Comparison of ENCODE assay signal across 8 cellular contexts in genomic region chr3:195250473-195251251, GRCh38. TPM values are rescaled to one million over a fixed set of nuclear protein-coding genes. Genes with fewer than 3 reads are reported as not detected.
DNase-seq lines count a peak whose midpoint lies in the region; ATAC-seq and TF ChIP-seq lines count a peak whose summit lies in the region.

No MANE protein-coding gene starts in this region.

- intact Hi-C loops in ascending aorta (cut with DNase I), result no loop called here
- intact Hi-C loops in PC-3 (cut with micrococcal nuclease), result loop anchor here (10.0 kb wide), 1 partner anchor 96 kb away; no protein-coding TSS in a partner anchor

- H2AFZ ChIP-seq in PC-3 (ENCODE audit: low read length), result no peak overlapping the region

- no peaks in the 10 kb centered on the region for H3K9me3 Mint-ChIP-seq in HFFc6
- no peaks in the 10 kb centered on the region for H3K9me3 Mint-ChIP-seq in activated CD8-positive, alpha-beta T cell treated with anti-CD3 and anti-CD28 coated beads, Interleukin-2, amount 10 ng/mL, durations not matched to agents 7 days and 5 days (ENCODE audit: insufficient read depth)

- no peaks in the 10 kb centered on the region; the same call in none of the 2 replicates for H3K9me3 ChIP-seq in AG04450 (ENCODE audit: control insufficient read depth, insufficient read depth, low read length)
- H3K9me3 ChIP-seq in ascending aorta, result no peaks in the 10 kb centered on the region
- no peaks in the 10 kb centered on the region for H3K9me3 ChIP-seq in PC-3 (ENCODE audit: low read length)

- no peak overlapping the region for H3K4me3 Mint-ChIP-seq in HFFc6
- H3K4me3 Mint-ChIP-seq in activated CD8-positive, alpha-beta T cell treated with anti-CD3 and anti-CD28 coated beads, Interleukin-2, amount 10 ng/mL, durations not matched to agents 7 days and 5 days, result no peak overlapping the region

- no peaks in the 10 kb centered on the region for H3F3A ChIP-seq in PC-3 (ENCODE audit: low read length, unreplicated experiment)

- no peak overlapping the region for H3K4me2 ChIP-seq in PC-3 (ENCODE audit: low read length)

- no peak overlapping the region for H3K4me3 ChIP-seq in AG04450 (ENCODE audit: low read depth, low read length)
- no peak overlapping the region for H3K4me3 ChIP-seq in ascending aorta
- no peak overlapping the region for H3K4me3 ChIP-seq in PC-3 (ENCODE audit: low read length)

- H3K27me3 Mint-ChIP-seq in HFFc6 (ENCODE audit: insufficient read depth), result no peaks in the 10 kb centered on the region; the same call in 1 of the 2 replicates
- no peaks in the 10 kb centered on the region for H3K27me3 Mint-ChIP-seq in activated CD8-positive, alpha-beta T cell treated with anti-CD3 and anti-CD28 coated beads, Interleukin-2, amount 10 ng/mL, durations not matched to agents 7 days and 5 days (ENCODE audit: low read depth)

- no peaks in the 10 kb centered on the region for H3K9me2 ChIP-seq in PC-3 (replicated peaks; ENCODE audit: low read length)

- no peaks in the 10 kb centered on the region for H3K36me3 ChIP-seq in ascending aorta
- no peaks in the 10 kb centered on the region for H3K36me3 ChIP-seq in PC-3 (ENCODE audit: low read depth, low read length)

- H3K36me3 Mint-ChIP-seq in HFFc6 (ENCODE audit: low read depth), result peaks cover 8% of the 10 kb centered on the region
- no peaks in the 10 kb centered on the region for H3K36me3 Mint-ChIP-seq in activated CD8-positive, alpha-beta T cell treated with anti-CD3 and anti-CD28 coated beads, Interleukin-2, amount 10 ng/mL, durations not matched to agents 7 days and 5 days (ENCODE audit: low read depth)

- H3K27ac ChIP-seq in AG04450 (ENCODE audit: low read depth, low read length), result no peak overlapping the region
- H3K27ac ChIP-seq in ascending aorta, result no peak overlapping the region
- no peak overlapping the region for H3K27ac ChIP-seq in PC-3 (ENCODE audit: low read length)

- no peaks in the 10 kb centered on the region for H3K4me1 ChIP-seq in ascending aorta
- no peaks in the 10 kb centered on the region for H3K4me1 ChIP-seq in PC-3 (ENCODE audit: insufficient read depth, low read length)

- peak; percentile 27; the same call in 1 of the 2 replicates for TF ChIP-seq CTCF in AG04450 (IDR thresholded peaks at IDR 0.05; ENCODE audit: low read depth, low read length)
- peak; percentile 45; the same call in 1 of the 2 replicates for TF ChIP-seq CTCF in HFFc6 (IDR thresholded peaks at IDR 0.05)
- TF ChIP-seq CTCF in ascending aorta (IDR thresholded peaks at IDR 0.05), result no peak
- no peak for TF ChIP-seq CTCF in PC-3 (conservative IDR thresholded peaks at IDR 0.05; ENCODE audit: low read depth, low read length)
- no peak for TF ChIP-seq CTCF in omental fat pad (IDR thresholded peaks at IDR 0.05)

- no peak overlapping the region for H3K27ac Mint-ChIP-seq in HFFc6
- no peak overlapping the region for H3K27ac Mint-ChIP-seq in activated CD8-positive, alpha-beta T cell treated with anti-CD3 and anti-CD28 coated beads, Interleukin-2, amount 10 ng/mL, durations not matched to agents 7 days and 5 days

- POLR2A ChIA-PET in AG04450 (lab: Yijun Ruan, JAX), result no interaction called here
- POLR2A ChIA-PET in activated CD8-positive, alpha-beta T cell treated with anti-CD3 and anti-CD28 coated beads, Interleukin-2, amount 10 ng/mL, durations not matched to agents 7 days and 5 days (lab: Charles Lee), result no interaction called here
- POLR2A ChIA-PET in PC-3 (lab: Charles Lee; ENCODE audit: unreplicated experiment), result no interaction called here

- peaks cover 30% of the 10 kb centered on the region for H3K79me2 ChIP-seq in PC-3 (ENCODE audit: low read length)

- H4K20me1 ChIP-seq in PC-3 (ENCODE audit: low read length), result no peaks in the 10 kb centered on the region

- no peak for ATAC-seq in activated CD8-positive, alpha-beta T cell treated with anti-CD3 and anti-CD28 coated beads, Interleukin-2, amount 10 ng/mL, durations not matched to agents 7 days and 5 days
- no peak for ATAC-seq in PC-3
- ATAC-seq in omental fat pad (ENCODE audit: low FRiP score), result no peak

- no peak overlapping the region for H3K9ac ChIP-seq in PC-3 (ENCODE audit: low read length)

- DNase-seq in AG04450 (ENCODE audit: low read depth, low spot score), result no peak
- DNase-seq in HFFc6, result peak; percentile 34
- DNase-seq in activated CD8-positive, alpha-beta T cell treated with anti-CD3 and anti-CD28 coated beads, Interleukin-2, amount 10 ng/mL, durations not matched to agents 7 days and 5 days, result peak; percentile 20
- DNase-seq in kidney glomerular epithelial cell (lab: John Stamatoyannopoulos, UW), result peak; percentile 21
- DNase-seq in effector CD4-positive, alpha-beta T cell, result no peak
- no peak for DNase-seq in ascending aorta (ENCODE audit: low spot score in 2 of 2)
- no peak for DNase-seq in PC-3
- DNase-seq in omental fat pad (ENCODE audit: low spot score), result no peak

- CTCF ChIA-PET in AG04450 (lab: Charles Lee), result interaction anchor here (0.7 to 1.0 kb wide), 3 partner anchors 15 to 568 kb away, joined by 3 to 6 read pairs (median 4); no protein-coding TSS in a partner anchor
- CTCF ChIA-PET in activated CD8-positive, alpha-beta T cell treated with anti-CD3 and anti-CD28 coated beads, Interleukin-2, amount 10 ng/mL, durations not matched to agents 7 days and 5 days (lab: Charles Lee), result interaction anchor here (0.6 to 2.4 kb wide), 6 partner anchors 10 to 580 kb away, joined by 3 to 12 read pairs (median 3); partner anchors contain the start of genes LSG1 and XXYLT1
- CTCF ChIA-PET in PC-3 (lab: Charles Lee), result no interaction called here

- peaks cover 25% of the 10 kb centered on the region for H3K4me1 Mint-ChIP-seq in HFFc6 (ENCODE audit: low read depth)
- H3K4me1 Mint-ChIP-seq in activated CD8-positive, alpha-beta T cell treated with anti-CD3 and anti-CD28 coated beads, Interleukin-2, amount 10 ng/mL, durations not matched to agents 7 days and 5 days (ENCODE audit: low read depth), result peaks cover 19% of the 10 kb centered on the region

- BruUV-seq in PC-3 (replicated peaks; lab: Mats Ljungman, UMichigan), result no TSS peak

- H3K27me3 ChIP-seq in AG04450 (ENCODE audit: control insufficient read depth, insufficient read depth, low read length) (no peaks in the 10 kb centered on the region), ascending aorta (no peaks in the 10 kb centered on the region), PC-3 (ENCODE audit: low read length) (no peaks in the 10 kb centered on the region)

RNA-seq across cellular contexts. Expression of gene XXYLT1, which starts 20.3 kb away (rescaled TPM):
- polyA plus RNA-seq in AG04450 (2011; rRNA removed), result 16.5 and 17.3 TPM in 2 replicates
- polyA minus RNA-seq in AG04450 (2011; rRNA and poly(A)+ RNA removed), result 12.2 and 15.9 TPM in 2 replicates
- total RNA-seq in HFFc6 (2021; fragmentation: NEBNext Ultra II Directional; extraction: Animal tissue kit (Norgen Biotek cat#: 25700)), result 10 to 100 TPM; 16.9 to 24.2 (median 18.3) TPM
- total RNA-seq in activated CD8-positive, alpha-beta T cell treated with anti-CD3 and anti-CD28 coated beads, Interleukin-2, amount 10 ng/mL, durations not matched to agents 7 days and 5 days, result 10 to 100 TPM; 10.8 to 13.3 TPM
- total RNA-seq in ascending aorta (41.0 TPM), PC-3 (2014; rRNA removed) (25.5 and 27.8 TPM in 2 replicates), omental fat pad (10 to 100 TPM in 1 of 4 donors, 1 to 10 TPM in 3; 6.0 to 16.1 (median 9.6) TPM)

Comparison
In these comparisons a context has a peak if more than half of its experiments do, and no peak if none do; other contexts are left out.
1. DNase-seq: peak in HFFc6 (single experiment), activated CD8-positive, alpha-beta T cell treated with anti-CD3 and anti-CD28 coated beads, Interleukin-2, amount 10 ng/mL, durations not matched to agents 7 days and 5 days (single experiment) and kidney glomerular epithelial cell (single experiment); none in AG04450 (single experiment), effector CD4-positive, alpha-beta T cell (single experiment), ascending aorta (0 of 2), PC-3 (single experiment) and omental fat pad (single experiment).
2. CTCF ChIP-seq: peak in AG04450 (single experiment) and HFFc6 (single experiment); none in ascending aorta (0 of 3), PC-3 (single experiment) and omental fat pad (0 of 3).